19 cellular contexts compared by ENCODE assay signal in the genomic region with DNA sequence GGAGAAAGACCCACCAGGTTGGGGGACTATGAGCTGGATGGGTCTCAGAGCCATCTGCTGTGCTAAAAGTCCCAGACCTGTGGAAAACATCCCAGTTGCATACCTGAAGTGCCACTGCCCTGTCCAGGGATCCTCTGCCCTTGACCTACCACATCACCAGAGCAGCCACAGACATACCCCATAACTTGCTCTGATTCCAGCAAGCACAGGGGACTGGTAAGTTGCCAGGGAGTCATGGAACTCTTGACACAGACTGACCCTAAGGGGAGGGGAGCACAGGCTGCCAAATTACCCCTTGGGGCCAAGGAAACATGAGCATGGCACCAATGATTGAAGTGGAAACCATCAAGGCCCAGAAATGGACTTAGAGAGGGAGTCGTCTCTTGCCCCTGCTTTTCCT.
A peak's percentile ranks its signal among the peaks of the same experiment; 100 is the strongest.
DNase-seq lines count a peak whose midpoint lies in the region; ATAC-seq, FAIRE-seq and TF ChIP-seq lines count a peak whose summit lies in the region.
"Had no signal": no experiment of that assay in that cellular context is flagged by ENCODE, and none has a peak within 500 bp of the region (broad histone marks: within the 10 kb centered on the region; RNA-seq: fewer than 3 reads in every experiment).

No MANE protein-coding gene starts in this region.

- H3K79me2 ChIP-seq in GM23338 (replicated peaks; ENCODE audit: insufficient read depth) (no peaks in the 10 kb centered on the region), astrocyte (ENCODE audit: insufficient read depth, low read length) (no peaks in the 10 kb centered on the region)

- no peak overlapping the region for H3K4me2 ChIP-seq in GM23338
- no peak overlapping the region for H3K4me2 ChIP-seq in astrocyte (ENCODE audit: low read length)

- H3K4me1 Mint-ChIP-seq in GM23338, result peaks cover 8% of the 10 kb centered on the region
- peaks cover 21% of the 10 kb centered on the region for H3K4me1 Mint-ChIP-seq in astrocyte (ENCODE audit: low read depth, unreplicated experiment)
- H3K4me1 Mint-ChIP-seq: CD4-positive, alpha-beta memory T cell had no signal

- H3K36me3 ChIP-seq in GM23338 (ENCODE audit: insufficient read depth) (no peaks in the 10 kb centered on the region), astrocyte (ENCODE audit: insufficient read depth, low read length) (no peaks in the 10 kb centered on the region), mesodermal cell (ENCODE audit: control insufficient read depth, insufficient read depth, low read length) (no peaks in the 10 kb centered on the region)

- H4K20me1 ChIP-seq in GM23338 (replicated peaks; ENCODE audit: insufficient read depth) (no peaks in the 10 kb centered on the region), astrocyte (ENCODE audit: insufficient read depth, low read length) (no peaks in the 10 kb centered on the region)

- FAIRE-seq in astrocyte (lab: Jason Lieb, UNC), result no peak
- FAIRE-seq: G401.6, GM12892, GM19239 had no signal

- no peaks in the 10 kb centered on the region for H3K27me3 ChIP-seq in GM23338 (ENCODE audit: insufficient read depth)
- no peaks in the 10 kb centered on the region for H3K27me3 ChIP-seq in astrocyte (ENCODE audit: insufficient read depth, low read length)

- H3K9ac ChIP-seq in astrocyte (ENCODE audit: low read length), result no peak overlapping the region

- H3F3A ChIP-seq in GM23338 (replicated peaks; ENCODE audit: low read depth), result no peaks in the 10 kb centered on the region

- H3K9me2 ChIP-seq in GM23338 (ENCODE audit: insufficient read depth), result no peaks in the 10 kb centered on the region

- peaks cover 5% of the 10 kb centered on the region for H3K36me3 Mint-ChIP-seq in GM23338 (ENCODE audit: low read depth)
- no peaks in the 10 kb centered on the region for H3K36me3 Mint-ChIP-seq in astrocyte (ENCODE audit: low read depth, unreplicated experiment)
- H3K36me3 Mint-ChIP-seq: CD4-positive, alpha-beta memory T cell had no signal

- 0 out of 2 replicates have a peak overlapping the region, but pooled peaks have one; percentile 4 for H2AFZ ChIP-seq in GM23338
- H2AFZ ChIP-seq in astrocyte (ENCODE audit: low read depth, low read length), result no peak overlapping the region

- DNase-seq in GM23338 (ENCODE audit: low spot score) (no peak), astrocyte (ENCODE audit: low read depth) (no peak), islet precursor cell (peak; percentile 58), NCI-H1930 (lab: John Stamatoyannopoulos, UW) (no peak)
- DNase-seq in activated CD8-positive, alpha-beta memory T cell treated with anti-CD3 and anti-CD28 coated beads, Interleukin-2, amount 50 U/mL, for 4 hours, result no peak
- DNase-seq: C1 segment of cervical spinal cord; CD4-positive, alpha-beta memory T cell; COR-L47; DMS153; DND-41; GOT3; H7 had no signal

- ATAC-seq in GM23338 (no peak), HG03196 (IDR thresholded peaks at IDR 0.05; ENCODE audit: unreplicated experiment) (no peak), HG02571 (IDR thresholded peaks at IDR 0.05; ENCODE audit: unreplicated experiment) (no peak)
- ATAC-seq: HCT116 had no signal

- H3K27me3 Mint-ChIP-seq in GM23338 (ENCODE audit: insufficient read depth, low read depth, poor library complexity) (no peaks in the 10 kb centered on the region), astrocyte (ENCODE audit: low read depth, unreplicated experiment) (no peaks in the 10 kb centered on the region)
- H3K27me3 Mint-ChIP-seq: CD4-positive, alpha-beta memory T cell had no signal

- WGBS in mesodermal cell (ENCODE audit: insufficient coverage in 2 of 2), 2 experiments, result no CpG with 5 or more reads among the region's 1 CpG

- TF ChIP-seq CTCF in GM23338 (conservative IDR thresholded peaks at IDR 0.05; ENCODE audit: low read depth in 2 of 2), result no peak
- TF ChIP-seq CTCF in astrocyte (IDR thresholded peaks at IDR 0.05; ENCODE audit: insufficient read depth, low read depth, low read length), result no peak

- peak overlapping the region; percentile 36; the same call in 1 of the 2 replicates for H3K27ac ChIP-seq in GM23338 (ENCODE audit: low read depth)
- H3K27ac ChIP-seq in astrocyte (ENCODE audit: low read depth, low read length), result no peak overlapping the region
- peak overlapping the region; percentile 60 for H3K27ac ChIP-seq in mesodermal cell (ENCODE audit: low read depth, low read length, severe bottlenecking)

- H3K4me3 Mint-ChIP-seq in GM23338 (no peak overlapping the region), astrocyte (ENCODE audit: unreplicated experiment) (no peak overlapping the region)

- no peaks in the 10 kb centered on the region for H3K9me3 ChIP-seq in astrocyte (ENCODE audit: insufficient read depth, low read depth, low read length)
- H3K9me3 ChIP-seq in mesodermal cell (ENCODE audit: control insufficient read depth, low read length), result no peaks in the 10 kb centered on the region

- H3K27ac Mint-ChIP-seq in GM23338, result no peak overlapping the region
- H3K27ac Mint-ChIP-seq in astrocyte (ENCODE audit: unreplicated experiment), result peak overlapping the region; percentile 35
- H3K27ac Mint-ChIP-seq: CD4-positive, alpha-beta memory T cell had no signal

- H3K9me3 Mint-ChIP-seq in GM23338, result peaks cover 10% of the 10 kb centered on the region; the same call in 1 of the 3 replicates
- no peaks in the 10 kb centered on the region for H3K9me3 Mint-ChIP-seq in astrocyte (ENCODE audit: unreplicated experiment)

- no peaks in the 10 kb centered on the region; the same call in 1 of the 2 replicates for H3K4me1 ChIP-seq in GM23338 (ENCODE audit: insufficient read depth)
- H3K4me1 ChIP-seq in astrocyte (ENCODE audit: insufficient read depth, low read length), result no peaks in the 10 kb centered on the region
- peaks cover 11% of the 10 kb centered on the region for H3K4me1 ChIP-seq in mesodermal cell (ENCODE audit: control insufficient read depth, insufficient read depth, low read length, poor library complexity, severe bottlenecking)

- H3K4me3 ChIP-seq in GM23338, result no peak overlapping the region
- H3K4me3 ChIP-seq in astrocyte (ENCODE audit: insufficient read depth, low read depth, low read length), result no peak overlapping the region
- H3K4me3 ChIP-seq in mesodermal cell (ENCODE audit: extremely low read depth, insufficient read depth, low read length, poor library complexity, severe bottlenecking), result no peak overlapping the region

TF ChIP-seq in GM23338, 12 proteins besides CTCF, POLR2A, EP300 and RAD21 (continues in another document):
- TF ChIP-seq POLR2AphosphoS5 (IDR thresholded peaks at IDR 0.05; ENCODE audit: low read depth) (no peak), EZH2 (IDR thresholded peaks at IDR 0.05; ENCODE audit: low read depth, unreplicated experiment) (no peak), ZNF114 (CRISPR knock-in tag; IDR thresholded peaks at IDR 0.05) (no peak), REST (IDR thresholded peaks at IDR 0.05; ENCODE audit: unreplicated experiment) (no peak), NANOG (IDR thresholded peaks at IDR 0.05; ENCODE audit: borderline replicate concordance) (no peak), CREB1 (CRISPR knock-in tag; IDR thresholded peaks at IDR 0.05; ENCODE audit: low read depth) (no peak), STAT1 (IDR thresholded peaks at IDR 0.05; ENCODE audit: unreplicated experiment) (no peak)
- TF ChIP-seq, protein P1, sequence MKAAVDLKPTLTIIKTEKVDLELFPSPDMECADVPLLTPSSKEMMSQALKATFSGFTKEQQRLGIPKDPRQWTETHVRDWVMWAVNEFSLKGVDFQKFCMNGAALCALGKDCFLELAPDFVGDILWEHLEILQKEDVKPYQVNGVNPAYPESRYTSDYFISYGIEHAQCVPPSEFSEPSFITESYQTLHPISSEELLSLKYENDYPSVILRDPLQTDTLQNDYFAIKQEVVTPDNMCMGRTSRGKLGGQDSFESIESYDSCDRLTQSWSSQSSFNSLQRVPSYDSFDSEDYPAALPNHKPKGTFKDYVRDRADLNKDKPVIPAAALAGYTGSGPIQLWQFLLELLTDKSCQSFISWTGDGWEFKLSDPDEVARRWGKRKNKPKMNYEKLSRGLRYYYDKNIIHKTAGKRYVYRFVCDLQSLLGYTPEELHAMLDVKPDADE (IDR thresholded peaks at IDR 0.05), result no peak
